In the genomic region with DNA sequence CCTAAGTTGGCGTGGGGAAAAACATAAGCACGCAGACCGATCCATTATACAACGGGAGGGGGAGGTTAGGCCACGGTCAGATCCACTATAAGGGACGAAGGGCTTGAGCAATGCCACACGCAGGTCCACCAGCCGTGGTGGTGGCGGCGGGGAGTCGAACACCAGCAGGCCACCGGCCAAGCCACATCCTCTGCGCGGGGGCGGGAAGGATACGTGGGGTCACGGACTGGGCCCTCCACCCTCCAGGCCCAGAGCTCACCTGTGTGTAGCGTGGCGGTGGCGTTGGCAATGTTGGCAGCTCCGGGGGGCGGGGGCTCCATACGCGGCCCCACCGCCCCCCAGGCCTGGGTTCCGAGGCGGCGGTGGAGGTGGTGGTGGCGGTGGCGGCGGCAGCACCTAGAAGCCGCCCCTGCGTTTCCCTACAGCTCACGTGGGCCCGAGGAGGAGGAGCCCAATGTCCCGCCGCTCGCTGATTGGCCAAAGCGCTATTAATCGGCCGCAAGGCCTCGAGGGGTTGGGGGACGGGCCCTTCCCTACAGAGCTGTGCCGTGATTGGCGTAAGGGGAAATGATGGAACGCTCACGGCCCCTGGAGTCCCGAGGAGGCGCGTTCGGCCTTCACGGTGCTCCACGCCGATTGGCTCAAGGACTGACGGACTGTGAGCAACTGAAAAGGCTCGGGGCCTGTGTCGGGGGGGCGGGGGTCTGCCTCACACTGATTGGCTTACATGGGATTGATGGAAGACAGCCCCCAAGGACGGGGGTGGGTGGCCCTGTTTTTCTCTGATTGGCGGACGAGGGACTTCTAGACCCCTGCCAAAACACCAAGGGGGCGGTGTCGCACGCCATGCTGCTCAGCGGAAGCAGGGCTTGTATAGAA, we compare ENCODE assay signal across 8 cellular contexts. TPM values are rescaled to one million over a fixed set of nuclear protein-coding genes. Genes with fewer than 3 reads are reported as not detected.
DNase-seq lines count a peak whose midpoint lies in the region; ATAC-seq and TF ChIP-seq lines count a peak whose summit lies in the region.

Gene ELK1, minus strand, starts transcription at position 400 of the 879 bp plus-strand sequence. CDS start 9,122 bp downstream, outside the sequence.

- POLR2A ChIA-PET in SK-N-SH (lab: Yijun Ruan, JAX), result interaction anchor here (1.2 kb wide), 1 partner anchor 27 kb away, joined by 4 read pairs; no protein-coding TSS in a partner anchor

- no peaks in the 10 kb centered on the region for H3K9me2 ChIP-seq in SK-N-SH

- peaks cover 14% of the 10 kb centered on the region; the same call in 1 of the 2 replicates for H3K79me2 ChIP-seq in SK-N-SH (ENCODE audit: insufficient read depth)

- TF ChIP-seq CTCF in SK-N-SH (IDR thresholded peaks at IDR 0.05), result no peak

- H3K9me3 Mint-ChIP-seq in activated naive CD4-positive, alpha-beta T cell treated with anti-CD3 and anti-CD28 coated beads, Interleukin-2, amount 50 U/mL, for 72 hours, result no peaks in the 10 kb centered on the region

- H4K20me1 ChIP-seq in SK-N-SH (ENCODE audit: insufficient read depth), result no peaks in the 10 kb centered on the region

- 0 out of 2 replicates have a peak within 1 kb of the TSS, but pooled peaks have one; percentile 29 for H2AFZ ChIP-seq in SK-N-SH (ENCODE audit: low read depth)

- ATAC-seq in HG02571 (IDR thresholded peaks at IDR 0.05; ENCODE audit: unreplicated experiment), result peak; percentile 84
- peak; percentile 91 to 92 for ATAC-seq in activated naive CD4-positive, alpha-beta T cell treated with anti-CD3 and anti-CD28 coated beads, Interleukin-2, amount 50 U/mL, for 72 hours

- CTCF ChIA-PET in SK-N-SH (lab: Yijun Ruan, JAX), result interaction anchor here (0.8 kb wide), 1 partner anchor 14 kb away, joined by 4 read pairs; no protein-coding TSS in a partner anchor

- H3K27ac ChIP-seq in SK-N-SH (ENCODE audit: low read depth in 2 of 2, low read length in 1 of 2) (peak within 1 kb of the TSS; percentile 51 to 60), temporal lobe (ENCODE audit: low read depth, low read length) (peak within 1 kb of the TSS; percentile 77)

- H3K9ac ChIP-seq in SK-N-SH, result peak within 1 kb of the TSS; percentile 81

- H3K9me3 ChIP-seq in SK-N-SH, result no peaks in the 10 kb centered on the region

- peaks cover 3 to 10% of the 10 kb centered on the region in 2 experiments for H3K36me3 ChIP-seq in SK-N-SH (replicated peaks in 1 of 2; ENCODE audit: control insufficient read depth in 1 of 2, insufficient read depth in 2 of 2, low read length in 1 of 2)

- DNase-seq in GM04504 (ENCODE audit: low read depth) (peak; percentile 95), NCI-H1048 (lab: John Stamatoyannopoulos, UW) (peak; percentile 89), SK-N-SH (peak; percentile 89), globus pallidus (ENCODE audit: low spot score) (peak; percentile 98), occipital lobe (lab: John Stamatoyannopoulos, UW) (peak; percentile 96)
- peak; percentile 79 to 93 for DNase-seq in activated naive CD4-positive, alpha-beta T cell treated with anti-CD3 and anti-CD28 coated beads, Interleukin-2, amount 50 U/mL, for 72 hours (ENCODE audit: low spot score in 2 of 2)

- no peak for TF ChIP-seq EP300 in SK-N-SH (IDR thresholded peaks at IDR 0.05; ENCODE audit: borderline replicate concordance in 1 of 2, low read depth in 1 of 2, low read length in 1 of 2)

- H3K27ac Mint-ChIP-seq in activated naive CD4-positive, alpha-beta T cell treated with anti-CD3 and anti-CD28 coated beads, Interleukin-2, amount 50 U/mL, for 72 hours, result peak within 1 kb of the TSS; percentile 94 to 97

- peaks cover 9% of the 10 kb centered on the region; the same call in 1 of the 2 replicates for H3K27me3 ChIP-seq in SK-N-SH (ENCODE audit: insufficient read depth)

- TF ChIP-seq RAD21 in SK-N-SH (IDR thresholded peaks at IDR 0.05; ENCODE audit: low read length), result no peak

- peak within 1 kb of the TSS; percentile 63 to 67 for H3K4me3 ChIP-seq in SK-N-SH (ENCODE audit: low read depth in 2 of 2, low read length in 1 of 2)

- WGBS in SK-N-SH (ENCODE audit: low lambda C conversion rate), result 18% methylated on average over 29 of the region's 65 CpGs

- H3F3A ChIP-seq in SK-N-SH (replicated peaks; ENCODE audit: insufficient read depth), result no peaks in the 10 kb centered on the region

- H3K36me3 Mint-ChIP-seq in activated naive CD4-positive, alpha-beta T cell treated with anti-CD3 and anti-CD28 coated beads, Interleukin-2, amount 50 U/mL, for 72 hours, result peaks cover 37 to 45% of the 10 kb centered on the region in 2 donors

- H3K4me2 ChIP-seq in SK-N-SH, result peak within 1 kb of the TSS; percentile 71

- peaks cover 4 to 8% of the 10 kb centered on the region in 2 experiments; a peak in 1 of 4 replicates for H3K4me1 ChIP-seq in SK-N-SH (ENCODE audit: control insufficient read depth in 1 of 2, insufficient read depth in 2 of 2, low read depth in 1 of 2, low read length in 1 of 2)

TF ChIP-seq in SK-N-SH, 30 proteins besides CTCF, POLR2A, EP300 and RAD21 (continues in another document):
- TF ChIP-seq, protein P1, sequence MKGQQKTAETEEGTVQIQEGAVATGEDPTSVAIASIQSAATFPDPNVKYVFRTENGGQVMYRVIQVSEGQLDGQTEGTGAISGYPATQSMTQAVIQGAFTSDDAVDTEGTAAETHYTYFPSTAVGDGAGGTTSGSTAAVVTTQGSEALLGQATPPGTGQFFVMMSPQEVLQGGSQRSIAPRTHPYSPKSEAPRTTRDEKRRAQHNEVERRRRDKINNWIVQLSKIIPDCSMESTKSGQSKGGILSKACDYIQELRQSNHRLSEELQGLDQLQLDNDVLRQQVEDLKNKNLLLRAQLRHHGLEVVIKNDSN (IDR thresholded peaks at IDR 0.05; ENCODE audit: borderline replicate concordance, low read depth), result peak; percentile 87
- TF ChIP-seq RFX5 (IDR thresholded peaks at IDR 0.05; ENCODE audit: low read length) (no peak), FOSL2 (IDR thresholded peaks at IDR 0.05; ENCODE audit: borderline replicate concordance, low read depth) (no peak), SMC3 (IDR thresholded peaks at IDR 0.05; ENCODE audit: low read depth, low read length) (no peak), RXRA (IDR thresholded peaks at IDR 0.05; ENCODE audit: borderline replicate concordance, low read depth) (no peak), FOXJ3 (CRISPR knock-in tag; IDR thresholded peaks at IDR 0.05) (no peak), JUND (IDR thresholded peaks at IDR 0.05) (no peak), GATA2 (CRISPR knock-in tag; IDR thresholded peaks at IDR 0.05) (no peak), YY1 (IDR thresholded peaks at IDR 0.05; ENCODE audit: low read depth) (no peak), TEAD4 (IDR thresholded peaks at IDR 0.05; ENCODE audit: borderline replicate concordance, insufficient read depth) (no peak), PBX3 (IDR thresholded peaks at IDR 0.05) (peak; percentile 90)
- TF ChIP-seq, protein P2, sequence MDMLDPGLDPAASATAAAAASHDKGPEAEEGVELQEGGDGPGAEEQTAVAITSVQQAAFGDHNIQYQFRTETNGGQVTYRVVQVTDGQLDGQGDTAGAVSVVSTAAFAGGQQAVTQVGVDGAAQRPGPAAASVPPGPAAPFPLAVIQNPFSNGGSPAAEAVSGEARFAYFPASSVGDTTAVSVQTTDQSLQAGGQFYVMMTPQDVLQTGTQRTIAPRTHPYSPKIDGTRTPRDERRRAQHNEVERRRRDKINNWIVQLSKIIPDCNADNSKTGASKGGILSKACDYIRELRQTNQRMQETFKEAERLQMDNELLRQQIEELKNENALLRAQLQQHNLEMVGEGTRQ (IDR thresholded peaks at IDR 0.05; ENCODE audit: borderline replicate concordance, low read depth, low read length), result 0 out of 2 replicates have a peak, but pooled peaks have one; percentile 33
- TF ChIP-seq, protein P3, sequence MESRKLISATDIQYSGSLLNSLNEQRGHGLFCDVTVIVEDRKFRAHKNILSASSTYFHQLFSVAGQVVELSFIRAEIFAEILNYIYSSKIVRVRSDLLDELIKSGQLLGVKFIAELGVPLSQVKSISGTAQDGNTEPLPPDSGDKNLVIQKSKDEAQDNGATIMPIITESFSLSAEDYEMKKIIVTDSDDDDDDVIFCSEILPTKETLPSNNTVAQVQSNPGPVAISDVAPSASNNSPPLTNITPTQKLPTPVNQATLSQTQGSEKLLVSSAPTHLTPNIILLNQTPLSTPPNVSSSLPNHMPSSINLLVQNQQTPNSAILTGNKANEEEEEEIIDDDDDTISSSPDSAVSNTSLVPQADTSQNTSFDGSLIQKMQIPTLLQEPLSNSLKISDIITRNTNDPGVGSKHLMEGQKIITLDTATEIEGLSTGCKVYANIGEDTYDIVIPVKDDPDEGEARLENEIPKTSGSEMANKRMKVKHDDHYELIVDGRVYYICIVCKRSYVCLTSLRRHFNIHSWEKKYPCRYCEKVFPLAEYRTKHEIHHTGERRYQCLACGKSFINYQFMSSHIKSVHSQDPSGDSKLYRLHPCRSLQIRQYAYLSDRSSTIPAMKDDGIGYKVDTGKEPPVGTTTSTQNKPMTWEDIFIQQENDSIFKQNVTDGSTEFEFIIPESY (IDR thresholded peaks at IDR 0.05; ENCODE audit: borderline replicate concordance, low read depth), result no peak

RNA-seq across cellular contexts. Expression of gene ELK1, which starts in this region (rescaled TPM):
- polyA plus RNA-seq in SK-N-SH (2012; rRNA removed), result 14.6 and 17.0 TPM in 2 replicates
- polyA plus RNA-seq in SK-N-SH (2012; cell fraction: cytosol; rRNA removed), result 9.2 and 13.9 TPM in 2 replicates
- polyA plus RNA-seq in SK-N-SH (2012; cell fraction: nucleus; rRNA removed), result 9.0 and 9.3 TPM in 2 replicates
- 100 to 1,000 TPM in 1 of 2 donors, 10 to 100 TPM in 1; 95.1 to 136 TPM for total RNA-seq in activated naive CD4-positive, alpha-beta T cell treated with anti-CD3 and anti-CD28 coated beads, Interleukin-2, amount 50 U/mL, for 72 hours
- total RNA-seq in occipital lobe, result 14.8 TPM
- total RNA-seq in temporal lobe, result 14.5 TPM

Comparison
In these comparisons a context has a peak if more than half of its experiments do, and no peak if none do; other contexts are left out.
1. Peak in every context shown above with its lines: DNase-seq, ATAC-seq, H3K4me3 ChIP-seq and H3K27ac ChIP-seq.